In the genomic region with DNA sequence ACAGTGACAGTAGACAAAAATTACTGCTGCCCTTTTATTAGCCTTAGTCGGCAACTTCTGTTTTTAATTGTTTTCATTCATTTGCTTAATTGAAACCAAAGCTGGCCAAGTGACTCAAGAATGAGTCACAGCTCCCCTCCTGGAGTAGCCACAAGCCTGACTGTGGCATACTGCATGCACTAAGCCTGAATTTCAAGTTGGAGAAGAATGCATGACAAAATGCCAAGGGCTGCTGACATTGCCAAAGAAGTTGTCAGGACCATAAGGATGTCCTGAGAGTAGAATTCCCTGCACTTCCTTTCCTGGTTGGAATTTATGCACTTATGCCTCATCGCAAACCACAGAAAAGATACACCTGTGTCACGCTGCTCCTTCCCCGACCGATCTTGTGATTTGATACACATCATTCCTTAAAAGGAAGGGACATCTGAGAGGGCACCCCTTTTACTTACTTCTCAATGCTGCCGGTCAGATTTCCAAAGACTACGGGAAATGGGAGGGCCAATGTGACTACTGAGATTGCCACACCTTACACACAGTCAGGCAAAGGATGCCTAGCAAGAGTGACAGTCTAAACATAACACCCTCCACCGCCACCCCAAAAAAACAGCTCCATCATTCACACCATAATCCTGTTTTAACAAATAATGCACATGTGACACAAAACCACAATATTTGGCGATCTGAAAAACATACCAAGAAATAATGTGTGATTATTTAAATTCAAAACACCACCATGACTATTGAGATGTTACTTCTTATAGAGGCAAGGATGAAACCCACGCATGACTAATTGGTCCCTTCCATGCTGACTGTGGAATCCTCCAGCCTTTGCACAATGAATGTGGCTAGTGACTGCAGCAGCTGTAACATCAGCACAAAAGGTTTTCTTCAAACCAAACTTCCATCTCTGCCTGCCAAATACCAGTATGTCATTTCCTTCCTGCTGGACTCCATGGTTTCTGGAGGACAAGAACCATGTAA, we compare ENCODE assay signal across 8 cellular contexts. TPM values are rescaled to one million over a fixed set of nuclear protein-coding genes. Genes with fewer than 3 reads are reported as not detected.
DNase-seq lines count a peak whose midpoint lies in the region; ATAC-seq and TF ChIP-seq lines count a peak whose summit lies in the region.

No MANE protein-coding gene starts in this region.

- ATAC-seq in HG02678 (IDR thresholded peaks at IDR 0.05; ENCODE audit: unreplicated experiment) (peak; percentile 29), heart left ventricle (peak; percentile 47 to 88 (median 82)), HG03342 (IDR thresholded peaks at IDR 0.05; ENCODE audit: unreplicated experiment) (no peak)

- no peak for TF ChIP-seq POLR2A in heart left ventricle (IDR thresholded peaks at IDR 0.05)

- DNase-seq in GF-D8 (lab: John Stamatoyannopoulos, UW), result peak; percentile 73
- peak; percentile 91 for DNase-seq in NOMO-1 treated with DMSO at 0.1 percent for 48 hours (lab: John Stamatoyannopoulos, UW; ENCODE audit: unreplicated experiment)
- peak; percentile 39 for DNase-seq in activated gamma-delta T cell treated with anti-CD3 and anti-CD28 coated beads, Interleukin-2, amount 50 U/mL, for 16 hours (ENCODE audit: low read depth)
- peak in 4 of 5 donors; percentile 33 to 53 (median 38) for DNase-seq in heart left ventricle
- peak; percentile 68 for DNase-seq in stimulated activated CD4-positive, alpha-beta T cell treated with anti-CD3 and anti-CD28 coated beads, Interleukin-1b, Interleukin-23, amount 100 ng/mL, for 48 hours
- DNase-seq in NCI-H2081 (lab: John Stamatoyannopoulos, UW), result no peak

- H3K27me3 ChIP-seq in heart left ventricle, result no peaks in the 10 kb centered on the region

- intact Hi-C loops in heart left ventricle (cut with DNase I), result loop anchor here in 1 of 10 donors (5.0 kb wide), 1 partner anchor 104 kb away; no protein-coding TSS in a partner anchor

- H3K4me1 ChIP-seq in heart left ventricle, result peaks cover 0 to 83% (median 12%) of the 10 kb centered on the region in 12 donors

- H3K9me3 ChIP-seq in heart left ventricle, result no peaks in the 10 kb centered on the region

- H3K36me3 ChIP-seq in heart left ventricle, result no peaks in the 10 kb centered on the region

- no peak for TF ChIP-seq CTCF in heart left ventricle (IDR thresholded peaks at IDR 0.05)

- H3K27ac ChIP-seq in heart left ventricle, result peak overlapping the region in 10 of 12 donors; percentile 30 to 70 (median 50)

- WGBS in heart left ventricle, 4 donors, result 44 to 58% (median 56%) methylated on average over 10 of the region's 10 CpGs

- peak overlapping the region in 1 of 12 donors; percentile 20 for H3K4me3 ChIP-seq in heart left ventricle

RNA-seq across cellular contexts. Expression of gene VAV3, which starts 28.2 kb away (rescaled TPM):
- 1 to 10 TPM; 1.1 to 8.3 (median 2.1) TPM for total RNA-seq in heart left ventricle
- polyA plus RNA-seq in heart left ventricle, result under 1 TPM; 0.57 to 0.94 TPM

Comparison
In these comparisons a context has a peak if more than half of its experiments do, and no peak if none do; other contexts are left out.
1. DNase-seq: peak in GF-D8 (single experiment), NOMO-1 treated with DMSO at 0.1 percent for 48 hours (single experiment), activated gamma-delta T cell treated with anti-CD3 and anti-CD28 coated beads, Interleukin-2, amount 50 U/mL, for 16 hours (single experiment), heart left ventricle (4 of 5) and stimulated activated CD4-positive, alpha-beta T cell treated with anti-CD3 and anti-CD28 coated beads, Interleukin-1b, Interleukin-23, amount 100 ng/mL, for 48 hours (single experiment); none in NCI-H2081 (0 of 2).